ENCODE assay signal across 8 cellular contexts in the genomic region with DNA sequence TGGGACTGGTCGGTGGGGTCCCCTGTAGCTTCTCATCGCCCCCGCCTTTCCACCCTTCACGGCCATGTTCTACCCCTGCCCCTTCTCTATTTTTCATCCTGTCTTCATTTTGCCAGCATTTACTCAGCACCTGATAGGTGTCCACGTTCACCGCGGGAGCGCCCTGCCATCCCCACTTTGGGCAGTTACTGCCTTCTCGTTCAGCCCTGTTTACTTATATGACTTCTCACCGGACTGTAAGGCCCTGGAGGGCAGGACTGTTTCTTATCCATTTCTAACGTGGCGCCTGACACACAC. TPM values are rescaled to one million over a fixed set of nuclear protein-coding genes. Genes with fewer than 3 reads are reported as not detected.
DNase-seq lines count a peak whose midpoint lies in the region; ATAC-seq lines count a peak whose summit lies in the region.

No MANE protein-coding gene starts in this region.

- no peaks in the 10 kb centered on the region for H3K27me3 Mint-ChIP-seq in activated CD4-positive, alpha-beta memory T cell treated with anti-CD3 and anti-CD28 coated beads, Interleukin-2, amount 10 ng/mL, durations not matched to agents 7 days and 5 days
- H3K27me3 Mint-ChIP-seq in stimulated activated memory B cell treated with anti-CD40 and anti-IgM and Interleukin-4, amounts not matched to agents 10 μg/mL and 1 μg/mL and 100 μg/mL, for 72 hours: no peaks in the 10 kb centered on the region

- in situ Hi-C loops in ACHN (cut with HindIII; ENCODE audit: low pct_ligation_motif_present, low pct_unique_long_range_greater_than_20kb, low sequenced_read_pairs): no loop called here

- peaks cover 49% of the 10 kb centered on the region for H3K4me1 Mint-ChIP-seq in activated CD4-positive, alpha-beta memory T cell treated with anti-CD3 and anti-CD28 coated beads, Interleukin-2, amount 10 ng/mL, durations not matched to agents 7 days and 5 days
- H3K4me1 Mint-ChIP-seq in stimulated activated memory B cell treated with anti-CD40 and anti-IgM and Interleukin-4, amounts not matched to agents 10 μg/mL and 1 μg/mL and 100 μg/mL, for 72 hours: peaks cover 50% of the 10 kb centered on the region

- ATAC-seq in stimulated activated memory B cell treated with anti-CD40 and anti-IgM and Interleukin-4, amounts not matched to agents 10 μg/mL and 1 μg/mL and 100 μg/mL, for 72 hours: no peak

- H3K27ac Mint-ChIP-seq in activated CD4-positive, alpha-beta memory T cell treated with anti-CD3 and anti-CD28 coated beads, Interleukin-2, amount 10 ng/mL, durations not matched to agents 7 days and 5 days: peak overlapping the region; percentile 86
- H3K27ac Mint-ChIP-seq in stimulated activated memory B cell treated with anti-CD40 and anti-IgM and Interleukin-4, amounts not matched to agents 10 μg/mL and 1 μg/mL and 100 μg/mL, for 72 hours: peak overlapping the region; percentile 98

- CTCF ChIA-PET in activated CD4-positive, alpha-beta memory T cell treated with anti-CD3 and anti-CD28 coated beads, Interleukin-2, amount 10 ng/mL, durations not matched to agents 7 days and 5 days (lab: Charles Lee): interaction anchor here (0.5 to 2.1 kb wide), 10 partner anchors 10 to 202 kb away, joined by 3 to 7 read pairs (median 4); a partner anchor contains a TSS

- no peaks in the 10 kb centered on the region for H3K9me3 ChIP-seq in iPS DF 6.9 (ENCODE audit: control insufficient read depth, insufficient read depth, low read length)

- no peaks in the 10 kb centered on the region for H3K4me1 ChIP-seq in iPS DF 6.9 (ENCODE audit: control insufficient read depth, insufficient read depth, low read length)

- H3K4me3 ChIP-seq in iPS DF 6.9 (ENCODE audit: low read length): peak overlapping the region; percentile 91

- no peaks in the 10 kb centered on the region for H3K9me3 Mint-ChIP-seq in activated CD4-positive, alpha-beta memory T cell treated with anti-CD3 and anti-CD28 coated beads, Interleukin-2, amount 10 ng/mL, durations not matched to agents 7 days and 5 days
- no peaks in the 10 kb centered on the region for H3K9me3 Mint-ChIP-seq in stimulated activated memory B cell treated with anti-CD40 and anti-IgM and Interleukin-4, amounts not matched to agents 10 μg/mL and 1 μg/mL and 100 μg/mL, for 72 hours

- DNase-seq in DMS53 (lab: John Stamatoyannopoulos, UW) (peak; percentile 44), DMS53 treated with DMSO at 0.1 percent for 48 hours (lab: John Stamatoyannopoulos, UW; ENCODE audit: unreplicated experiment) (no peak), iPS DF 6.9 (ENCODE audit: low read depth, low spot score) (no peak), GM19240 (ENCODE audit: insufficient read length, low spot score) (no peak), ACHN (no peak)
- no peak for DNase-seq in activated CD4-positive, alpha-beta memory T cell treated with anti-CD3 and anti-CD28 coated beads, Interleukin-2, amount 10 ng/mL, durations not matched to agents 7 days and 5 days
- no peak for DNase-seq in stimulated activated CD4-positive, alpha-beta T cell treated with anti-CD3 and anti-CD28 coated beads, Interleukin-2, amount 100 ng/mL, for 24 hours

- no CpG with 5 or more reads among the region's 12 CpGs for WGBS in iPS DF 6.9 (ENCODE audit: insufficient coverage, insufficient read length)

- H3K27me3 ChIP-seq in iPS DF 6.9 (ENCODE audit: control insufficient read depth, insufficient read depth, low read length): no peaks in the 10 kb centered on the region

- peak overlapping the region; percentile 95 for H3K4me3 Mint-ChIP-seq in activated CD4-positive, alpha-beta memory T cell treated with anti-CD3 and anti-CD28 coated beads, Interleukin-2, amount 10 ng/mL, durations not matched to agents 7 days and 5 days
- H3K4me3 Mint-ChIP-seq in stimulated activated memory B cell treated with anti-CD40 and anti-IgM and Interleukin-4, amounts not matched to agents 10 μg/mL and 1 μg/mL and 100 μg/mL, for 72 hours: peak overlapping the region; percentile 97

- H3K36me3 Mint-ChIP-seq in activated CD4-positive, alpha-beta memory T cell treated with anti-CD3 and anti-CD28 coated beads, Interleukin-2, amount 10 ng/mL, durations not matched to agents 7 days and 5 days (ENCODE audit: low read depth): peaks cover 20% of the 10 kb centered on the region
- H3K36me3 Mint-ChIP-seq in stimulated activated memory B cell treated with anti-CD40 and anti-IgM and Interleukin-4, amounts not matched to agents 10 μg/mL and 1 μg/mL and 100 μg/mL, for 72 hours: peaks cover 35% of the 10 kb centered on the region

- POLR2A ChIA-PET in activated CD4-positive, alpha-beta memory T cell treated with anti-CD3 and anti-CD28 coated beads, Interleukin-2, amount 10 ng/mL, durations not matched to agents 7 days and 5 days (lab: Charles Lee): interaction anchor here (0.8 to 9.9 kb wide), 13 partner anchors 8 to 108 kb away, joined by 3 to 296 read pairs (median 5); a partner anchor contains a TSS

- peaks cover 11% of the 10 kb centered on the region; the same call in 1 of the 2 replicates for H3K36me3 ChIP-seq in iPS DF 6.9 (ENCODE audit: control insufficient read depth, insufficient read depth, low read length)

- no peak overlapping the region for H3K27ac ChIP-seq in iPS DF 6.9 (ENCODE audit: low read length)

RNA-seq across cellular contexts. Expression of a gene that starts 0.4 kb away (rescaled TPM):
- 10 to 100 TPM; 51.4 to 52.1 TPM for total RNA-seq in activated CD4-positive, alpha-beta memory T cell treated with anti-CD3 and anti-CD28 coated beads, Interleukin-2, amount 10 ng/mL, durations not matched to agents 7 days and 5 days

RNA-seq across cellular contexts. Expression of a gene that starts 38.7 kb away (rescaled TPM):
- 10 to 100 TPM; 98.3 to 98.6 TPM for total RNA-seq in activated CD4-positive, alpha-beta memory T cell treated with anti-CD3 and anti-CD28 coated beads, Interleukin-2, amount 10 ng/mL, durations not matched to agents 7 days and 5 days

RNA-seq across cellular contexts. Expression of a gene that starts 46.1 kb away (rescaled TPM):
- total RNA-seq in activated CD4-positive, alpha-beta memory T cell treated with anti-CD3 and anti-CD28 coated beads, Interleukin-2, amount 10 ng/mL, durations not matched to agents 7 days and 5 days: 10 to 100 TPM; 15.7 to 16.5 TPM

RNA-seq across cellular contexts. Expression of a gene that starts 54.4 kb away (rescaled TPM):
- total RNA-seq in activated CD4-positive, alpha-beta memory T cell treated with anti-CD3 and anti-CD28 coated beads, Interleukin-2, amount 10 ng/mL, durations not matched to agents 7 days and 5 days: 10 to 100 TPM; 41.5 to 41.9 TPM
